In the genomic region with DNA sequence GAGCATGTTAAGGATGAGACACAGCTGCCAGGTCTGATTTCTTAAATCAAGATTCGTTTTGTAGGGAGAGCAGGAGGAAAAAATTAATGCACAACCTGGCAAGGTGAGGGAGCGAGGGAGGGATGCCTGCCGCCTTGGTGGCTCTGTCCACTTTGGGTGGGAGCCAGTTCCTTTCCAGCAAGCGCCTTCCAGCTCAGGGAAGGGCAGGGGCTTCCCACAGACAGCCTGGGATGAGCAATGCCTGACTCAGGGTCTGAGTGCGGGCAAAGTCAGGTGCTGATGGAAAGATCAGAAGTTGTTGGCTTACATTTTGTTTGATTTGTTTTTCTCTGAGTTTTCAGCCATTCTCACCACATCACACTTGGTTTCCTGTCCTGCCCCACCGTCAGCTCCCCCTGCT, we compare ENCODE assay signal across 22 cellular contexts.
"Had no signal": no experiment of that assay in that cellular context is flagged by ENCODE, and none has a peak within 500 bp of the region (broad histone marks: within the 10 kb centered on the region; RNA-seq: fewer than 3 reads in every experiment).

No MANE protein-coding gene starts in this region.

- H3K36me3 Mint-ChIP-seq: immature natural killer cell; naive thymus-derived CD8-positive, alpha-beta T cell; stimulated activated effector memory CD8-positive, alpha-beta T cell treated with anti-CD3 and anti-CD28 coated beads, Interleukin-12 subunit alpha, Interleukin-12 subunit beta, amount 100 ng/mL, for 72 hours; type B pancreatic cell had no signal

- H3K9me3 Mint-ChIP-seq: immature natural killer cell; naive thymus-derived CD8-positive, alpha-beta T cell; nephron progenitor cell; stimulated activated effector memory CD8-positive, alpha-beta T cell treated with anti-CD3 and anti-CD28 coated beads, Interleukin-12 subunit alpha, Interleukin-12 subunit beta, amount 100 ng/mL, for 72 hours; type B pancreatic cell had no signal

- H3K27ac Mint-ChIP-seq: immature natural killer cell; naive thymus-derived CD8-positive, alpha-beta T cell; nephron progenitor cell; stimulated activated effector memory CD8-positive, alpha-beta T cell treated with anti-CD3 and anti-CD28 coated beads, Interleukin-12 subunit alpha, Interleukin-12 subunit beta, amount 100 ng/mL, for 72 hours; type B pancreatic cell had no signal

- H3K4me3 Mint-ChIP-seq: immature natural killer cell; naive thymus-derived CD8-positive, alpha-beta T cell; nephron progenitor cell; stimulated activated effector memory CD8-positive, alpha-beta T cell treated with anti-CD3 and anti-CD28 coated beads, Interleukin-12 subunit alpha, Interleukin-12 subunit beta, amount 100 ng/mL, for 72 hours; type B pancreatic cell had no signal

- H3K4me1 Mint-ChIP-seq: immature natural killer cell; nephron progenitor cell; stimulated activated effector memory CD8-positive, alpha-beta T cell treated with anti-CD3 and anti-CD28 coated beads, Interleukin-12 subunit alpha, Interleukin-12 subunit beta, amount 100 ng/mL, for 72 hours had no signal

- DNase-seq: dermis blood vessel endothelial cell; effector memory CD4-positive, alpha-beta T cell; foreskin keratinocyte; immature natural killer cell; islet precursor cell; left ventricle myocardium superior; lower lobe of right lung; naive thymus-derived CD8-positive, alpha-beta T cell; nephron progenitor cell; ovary; posterior cingulate gyrus; psoas muscle; right cardiac atrium; sigmoid colon; stimulated activated CD4-positive, alpha-beta T cell treated with anti-CD3 and anti-CD28 coated beads, Interleukin-2, amount 100 ng/mL, for 24 hours; stimulated activated CD4-positive, alpha-beta T cell treated with anti-CD3 and anti-CD28 coated beads, Interleukin-4, amount 100 ng/mL, for 24 hours; stimulated activated naive CD4-positive, alpha-beta T cell treated with Interleukin-2 at 50 U/mL for 16 hours; stomach; tibial artery had no signal

- ATAC-seq: gastroesophageal sphincter; naive thymus-derived CD8-positive, alpha-beta T cell; stimulated activated effector memory CD8-positive, alpha-beta T cell treated with anti-CD3 and anti-CD28 coated beads, Interleukin-12 subunit alpha, Interleukin-12 subunit beta, amount 100 ng/mL, for 72 hours had no signal
